ENCODE assay signal across 27 cellular contexts in genomic region chr11:69308936-69309799, GRCh38. TPM values are rescaled to one million over a fixed set of nuclear protein-coding genes. Genes with fewer than 3 reads are reported as not detected.
DNase-seq lines count a peak whose midpoint lies in the region; ATAC-seq and TF ChIP-seq lines count a peak whose summit lies in the region.
"Had no signal": no experiment of that assay in that cellular context is flagged by ENCODE, and none has a peak within 500 bp of the region (broad histone marks: within the 10 kb centered on the region; RNA-seq: fewer than 3 reads in every experiment).

No MANE protein-coding gene starts in this region.

- CTCF ChIA-PET in activated B cell treated with CpG ODN at 0.5 μM for 24 hours (lab: Charles Lee): no interaction called here

- no peaks in the 10 kb centered on the region for H3K36me3 ChIP-seq in BLaER1 treated with 17β-estradiol and CSF1 and Interleukin-3, amounts not matched to agents 10 nM and 100 nM
- H3K36me3 ChIP-seq in neural progenitor cell: no peaks in the 10 kb centered on the region
- H3K36me3 ChIP-seq: gastrocnemius medialis, spleen had no signal

- H3F3A ChIP-seq in neural progenitor cell (ENCODE audit: low read depth): no peaks in the 10 kb centered on the region

- DNase-seq in T-helper 1 cell: no peak
- peak; percentile 11 for DNase-seq in activated B cell treated with CpG ODN at 0.5 μM for 24 hours
- no peak for DNase-seq in neural progenitor cell (ENCODE audit: low spot score)
- DNase-seq in DMS153 treated with DMSO at 0.1 percent for 48 hours (lab: John Stamatoyannopoulos, UW; ENCODE audit: unreplicated experiment): no peak
- DNase-seq: 8988T; activated T-cell treated with anti-CD3 and anti-CD28 coated beads, Interleukin-2, amount 50 U/mL, for 72 hours; AML-193; cerebellar nuclear complex; COR-L47; effector CD4-positive, alpha-beta T cell; gastrocnemius medialis; hippocampal formation; left ventricle myocardium superior; NCI-H2029 treated with DMSO at 0.1 percent for 48 hours; NCI-H226; NCI-H82; nucleus accumbens; OCI-M1; spleen; stimulated activated CD4-positive, alpha-beta T cell treated with anti-CD3 and anti-CD28 coated beads, Interleukin-4, amount 100 ng/mL, for 24 hours had no signal

- H2AFZ ChIP-seq in neural progenitor cell (replicated peaks): no peak overlapping the region

- H3K4me3 Mint-ChIP-seq in T-helper 1 cell treated with Interleukin-12 subunit alpha and Interleukin-12 subunit beta and Interleukin-4 antibody, amounts not matched to agents 30 μg/mL and 1 μg/mL, for 36 hours: no peak overlapping the region
- H3K4me3 Mint-ChIP-seq in activated B cell treated with CpG ODN at 0.5 μM for 24 hours: no peak overlapping the region
- H3K4me3 Mint-ChIP-seq in neural progenitor cell: peak overlapping the region; percentile 22
- H3K4me3 Mint-ChIP-seq: activated naive CD8-positive, alpha-beta T cell; activated T-cell treated with anti-CD3 and anti-CD28 coated beads, Interleukin-2, amount 50 U/mL, for 72 hours; T-helper 2 cell treated with Interferon-gamma antibody and Interleukin-4, amounts not matched to agents 5 μg/mL and 100 μg/mL, for 36 hours had no signal

- peak overlapping the region; percentile 14 to 93 (median 86); a peak in 19 of 22 replicates for H3K4me2 ChIP-seq in BLaER1 treated with 17β-estradiol and CSF1 and Interleukin-3, amounts not matched to agents 10 nM and 100 nM
- no peak overlapping the region for H3K4me2 ChIP-seq in neural progenitor cell

- peaks cover 45 to 69% (median 66%) of the 10 kb centered on the region in 10 experiments for H3K4me1 ChIP-seq in BLaER1 treated with 17β-estradiol and CSF1 and Interleukin-3, amounts not matched to agents 10 nM and 100 nM
- H3K4me1 ChIP-seq in neural progenitor cell: peaks cover 3% of the 10 kb centered on the region
- H3K4me1 ChIP-seq: gastrocnemius medialis had no signal

- no peaks in the 10 kb centered on the region for H3K9me3 Mint-ChIP-seq in T-helper 1 cell treated with Interleukin-12 subunit alpha and Interleukin-12 subunit beta and Interleukin-4 antibody, amounts not matched to agents 30 μg/mL and 1 μg/mL, for 36 hours
- H3K9me3 Mint-ChIP-seq in activated B cell treated with CpG ODN at 0.5 μM for 24 hours (no peaks in the 10 kb centered on the region), neural progenitor cell (no peaks in the 10 kb centered on the region)
- H3K9me3 Mint-ChIP-seq: activated T-cell treated with anti-CD3 and anti-CD28 coated beads, Interleukin-2, amount 50 U/mL, for 72 hours; T-helper 2 cell treated with Interferon-gamma antibody and Interleukin-4, amounts not matched to agents 5 μg/mL and 100 μg/mL, for 36 hours had no signal

- no peak for TF ChIP-seq CTCF in activated B cell treated with CpG ODN at 0.5 μM for 24 hours (IDR thresholded peaks at IDR 0.05)
- no peak for TF ChIP-seq CTCF in neural progenitor cell (IDR thresholded peaks at IDR 0.05)

- H3K79me2 ChIP-seq in neural progenitor cell (ENCODE audit: low read depth): no peaks in the 10 kb centered on the region

- no peak for TF ChIP-seq POLR2A in GM18505 (IDR thresholded peaks at IDR 0.05; ENCODE audit: borderline replicate concordance, extremely low read depth, insufficient read depth, insufficient read length)

- H3K9ac ChIP-seq in BLaER1 treated with 17β-estradiol and CSF1 and Interleukin-3, amounts not matched to agents 10 nM and 100 nM: peak overlapping the region in 4 of 11 experiments; percentile 3 to 78 (median 60); a peak in 6 of 22 replicates
- H3K9ac ChIP-seq in neural progenitor cell: no peak overlapping the region

- intact Hi-C loops in activated B cell treated with CpG ODN at 0.5 μM for 24 hours (cut with micrococcal nuclease): no loop called here

- no peaks in the 10 kb centered on the region for H3K9me3 ChIP-seq in BLaER1 treated with 17β-estradiol and CSF1 and Interleukin-3, amounts not matched to agents 10 nM and 100 nM (replicated peaks in 1 of 11)
- no peaks in the 10 kb centered on the region for H3K9me3 ChIP-seq in neural progenitor cell (ENCODE audit: low read depth)
- H3K9me3 ChIP-seq: gastrocnemius medialis, mucosa of descending colon, spleen had no signal

- peak overlapping the region; percentile 45 for H3K27ac Mint-ChIP-seq in T-helper 1 cell treated with Interleukin-12 subunit alpha and Interleukin-12 subunit beta and Interleukin-4 antibody, amounts not matched to agents 30 μg/mL and 1 μg/mL, for 36 hours
- H3K27ac Mint-ChIP-seq in activated B cell treated with CpG ODN at 0.5 μM for 24 hours (peak overlapping the region; percentile 16), neural progenitor cell (peak overlapping the region; percentile 61)
- H3K27ac Mint-ChIP-seq: activated naive CD8-positive, alpha-beta T cell; activated T-cell treated with anti-CD3 and anti-CD28 coated beads, Interleukin-2, amount 50 U/mL, for 72 hours had no signal

- H3K27me3 ChIP-seq in BLaER1 treated with 17β-estradiol and CSF1 and Interleukin-3, amounts not matched to agents 10 nM and 100 nM: peaks cover 0 to 32% (median 6%) of the 10 kb centered on the region in 11 experiments; a peak in 11 of 22 replicates
- no peaks in the 10 kb centered on the region for H3K27me3 ChIP-seq in neural progenitor cell
- H3K27me3 ChIP-seq: gastrocnemius medialis, spleen had no signal

- no peaks in the 10 kb centered on the region for H3K27me3 Mint-ChIP-seq in T-helper 1 cell treated with Interleukin-12 subunit alpha and Interleukin-12 subunit beta and Interleukin-4 antibody, amounts not matched to agents 30 μg/mL and 1 μg/mL, for 36 hours (ENCODE audit: low read depth)
- H3K27me3 Mint-ChIP-seq in activated B cell treated with CpG ODN at 0.5 μM for 24 hours: no peaks in the 10 kb centered on the region
- H3K27me3 Mint-ChIP-seq in neural progenitor cell (ENCODE audit: insufficient read depth, low read depth): peaks cover 19% of the 10 kb centered on the region
- H3K27me3 Mint-ChIP-seq: activated naive CD8-positive, alpha-beta T cell had no signal

- H3K4me3 ChIP-seq in BLaER1 treated with 17β-estradiol and CSF1 and Interleukin-3, amounts not matched to agents 10 nM and 100 nM: no peak overlapping the region
- no peak overlapping the region for H3K4me3 ChIP-seq in neural progenitor cell
- H3K4me3 ChIP-seq: gastrocnemius medialis, mucosa of descending colon, spleen had no signal

- POLR2A ChIA-PET in activated B cell treated with CpG ODN at 0.5 μM for 24 hours (lab: Charles Lee): no interaction called here

- H3K27ac ChIP-seq in BLaER1 treated with 17β-estradiol and CSF1 and Interleukin-3, amounts not matched to agents 10 nM and 100 nM: peak overlapping the region in 7 of 11 experiments; percentile 36 to 94 (median 91); a peak in 10 of 22 replicates
- H3K27ac ChIP-seq in neural progenitor cell: no peak overlapping the region
- H3K27ac ChIP-seq: gastrocnemius medialis, spleen had no signal

- no peaks in the 10 kb centered on the region for H4K20me1 ChIP-seq in BLaER1 treated with 17β-estradiol and CSF1 and Interleukin-3, amounts not matched to agents 10 nM and 100 nM
- H4K20me1 ChIP-seq in neural progenitor cell (ENCODE audit: low read depth): no peaks in the 10 kb centered on the region

- ATAC-seq in activated B cell treated with CpG ODN at 0.5 μM for 24 hours (ENCODE audit: low read depth) (no peak), HG02840 (IDR thresholded peaks at IDR 0.05; ENCODE audit: low FRiP score, unreplicated experiment) (no peak), GM18505 (IDR thresholded peaks at IDR 0.05; ENCODE audit: unreplicated experiment) (no peak)
- ATAC-seq: activated T-cell treated with anti-CD3 and anti-CD28 coated beads, Interleukin-2, amount 50 U/mL, for 72 hours; gastrocnemius medialis; mucosa of descending colon had no signal

- H3K36me3 Mint-ChIP-seq in T-helper 1 cell treated with Interleukin-12 subunit alpha and Interleukin-12 subunit beta and Interleukin-4 antibody, amounts not matched to agents 30 μg/mL and 1 μg/mL, for 36 hours (ENCODE audit: low read depth): no peaks in the 10 kb centered on the region
- H3K36me3 Mint-ChIP-seq in activated B cell treated with CpG ODN at 0.5 μM for 24 hours (ENCODE audit: low read depth) (no peaks in the 10 kb centered on the region), neural progenitor cell (no peaks in the 10 kb centered on the region)
- H3K36me3 Mint-ChIP-seq: activated naive CD8-positive, alpha-beta T cell had no signal

- H3K4me1 Mint-ChIP-seq in T-helper 1 cell treated with Interleukin-12 subunit alpha and Interleukin-12 subunit beta and Interleukin-4 antibody, amounts not matched to agents 30 μg/mL and 1 μg/mL, for 36 hours (ENCODE audit: low read depth): peaks cover 14% of the 10 kb centered on the region
- H3K4me1 Mint-ChIP-seq in activated B cell treated with CpG ODN at 0.5 μM for 24 hours (peaks cover 27% of the 10 kb centered on the region), neural progenitor cell (peaks cover 6% of the 10 kb centered on the region)

RNA-seq across cellular contexts. Expression of gene MYEOV, which starts 15.2 kb away (rescaled TPM):
- total RNA-seq in activated B cell treated with CpG ODN at 0.5 μM for 24 hours (0.62 TPM in 1 of 2 replicates, not detected in the other), neural progenitor cell (ENCODE audit: low replicate concordance) (not detected in 2 replicates)
- total RNA-seq: left ventricle myocardium superior had no signal
